Comparison of ENCODE assay signal across 9 cellular contexts in genomic region chr15:94455297-94455696, GRCh38.
"Had no signal": no experiment of that assay in that cellular context is flagged by ENCODE, and none has a peak within 500 bp of the region (broad histone marks: within the 10 kb centered on the region; RNA-seq: fewer than 3 reads in every experiment).

No MANE protein-coding gene starts in this region.

- H3K9ac ChIP-seq: KMS-11 had no signal

- H3K4me1 Mint-ChIP-seq: IgD-negative memory B cell had no signal

- H3K9me3 ChIP-seq: HAP-1 had no signal

- H3K4me3 ChIP-seq: HAP-1 had no signal

- H3K27ac Mint-ChIP-seq: HFFc6, IgD-negative memory B cell had no signal

- H3K4me2 ChIP-seq: KMS-11 had no signal

- DNase-seq: GOT3, HFFc6, KBM-7 had no signal

- H3K4me3 Mint-ChIP-seq: HFFc6, IgD-negative memory B cell had no signal

- H3K9me3 Mint-ChIP-seq: IgD-negative memory B cell had no signal

- H3K27ac ChIP-seq: HL-60, KMS-11 had no signal

- H3K27me3 Mint-ChIP-seq: IgD-negative memory B cell had no signal

- H3K4me1 ChIP-seq: HAP-1 had no signal

- ATAC-seq: HCT116, HepG2 had no signal

- H3K36me3 ChIP-seq: HAP-1 had no signal
